In the genomic region with DNA sequence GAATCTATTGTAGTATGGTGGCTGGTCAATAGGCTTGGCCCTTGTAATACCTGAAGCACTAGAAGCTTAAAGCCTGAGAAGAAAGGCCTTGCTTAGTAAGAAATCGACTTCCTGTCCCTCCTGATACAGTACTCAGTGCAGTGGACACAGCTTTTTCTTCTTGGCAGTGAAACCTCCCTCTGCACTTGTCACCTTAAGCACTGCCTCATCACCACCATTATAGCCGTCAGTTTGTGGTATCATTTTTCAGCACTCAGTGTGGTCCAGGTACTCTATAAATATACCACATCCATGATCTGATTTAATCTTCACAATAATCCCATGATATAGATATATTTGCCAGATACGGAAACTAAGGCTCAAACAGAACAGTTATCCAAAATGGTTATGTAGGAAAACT, we compare ENCODE assay signal across 26 cellular contexts.
DNase-seq lines count a peak whose midpoint lies in the region; ATAC-seq and TF ChIP-seq lines count a peak whose summit lies in the region.
"Had no signal": no experiment of that assay in that cellular context is flagged by ENCODE, and none has a peak within 500 bp of the region (broad histone marks: within the 10 kb centered on the region; RNA-seq: fewer than 3 reads in every experiment).

No MANE protein-coding gene starts in this region.

- no peaks in the 10 kb centered on the region for H3K36me3 ChIP-seq in IMR-90 (ENCODE audit: control insufficient read depth, insufficient read depth, low read length)
- no peaks in the 10 kb centered on the region for H3K36me3 ChIP-seq in psoas muscle (ENCODE audit: insufficient read depth in 1 of 2, low read depth in 1 of 2)
- no peaks in the 10 kb centered on the region for H3K36me3 ChIP-seq in skeletal muscle tissue (ENCODE audit: control insufficient read depth in 3 of 3, insufficient read depth in 3 of 3, low read length in 3 of 3)
- H3K36me3 ChIP-seq: BE2C, BLaER1 had no signal

- H3K79me1 ChIP-seq in IMR-90 (ENCODE audit: low read depth in 1 of 2, low read length in 2 of 2) = no peaks in the 10 kb centered on the region

- no peak overlapping the region for H3K18ac ChIP-seq in IMR-90 (ENCODE audit: low read depth, low read length)

- H3K27ac Mint-ChIP-seq in endothelial cell (ENCODE audit: unreplicated experiment) = peak overlapping the region; percentile 48
- H3K27ac Mint-ChIP-seq: CD14-positive monocyte; CD4-positive, alpha-beta memory T cell; CD4-positive, CD25-positive, alpha-beta regulatory T cell; CD8-positive, alpha-beta memory T cell had no signal

- no peak overlapping the region for H2AK9ac ChIP-seq in IMR-90 (replicated peaks; ENCODE audit: low read depth, low read length, poor library complexity)

- in situ Hi-C loops in IMR-90 (cut with MboI; ENCODE audit: low sequenced_read_pairs) = no loop called here

- H3K4me3 Mint-ChIP-seq in endothelial cell (ENCODE audit: unreplicated experiment) = no peak overlapping the region
- H3K4me3 Mint-ChIP-seq: CD14-positive monocyte; CD4-positive, alpha-beta memory T cell; CD4-positive, CD25-positive, alpha-beta regulatory T cell; CD8-positive, alpha-beta memory T cell had no signal

- H3K27ac ChIP-seq in IMR-90 (ENCODE audit: insufficient read depth, low read length) (no peak overlapping the region), psoas muscle (peak overlapping the region; percentile 75), skeletal muscle tissue (ENCODE audit: low read depth, low read length) (peak overlapping the region; percentile 14)
- H3K27ac ChIP-seq: BLaER1 had no signal

- WGBS in IMR-90 (ENCODE audit: extremely low coverage in 2 of 2, insufficient read length in 1 of 2), 2 experiments = 100% methylated on average over 1 of the region's 3 CpGs; no CpG with 5 or more reads in 1 of the 2 experiments
- WGBS in psoas muscle, 3 donors = 38 to 53% (median 41%) methylated on average over 3 of the region's 3 CpGs

- no peak for TF ChIP-seq RAD21 in IMR-90 (IDR thresholded peaks at IDR 0.05; ENCODE audit: low read length)

- H3K9me1 ChIP-seq in IMR-90 (ENCODE audit: insufficient read depth, low read length) = no peaks in the 10 kb centered on the region

- H3K56ac ChIP-seq in IMR-90 (ENCODE audit: extremely low read depth, insufficient read depth, low read length) = no peak overlapping the region

- H3K27me3 Mint-ChIP-seq in endothelial cell (ENCODE audit: unreplicated experiment) = peaks cover 6% of the 10 kb centered on the region

- H3K9me3 ChIP-seq in IMR-90 (ENCODE audit: control insufficient read depth, insufficient read depth, low read length) (no peaks in the 10 kb centered on the region), psoas muscle (no peaks in the 10 kb centered on the region), skeletal muscle tissue (ENCODE audit: control insufficient read depth in 3 of 3, low read length in 3 of 3) (no peaks in the 10 kb centered on the region)
- H3K9me3 ChIP-seq: BE2C, BLaER1 had no signal

- H4K8ac ChIP-seq in IMR-90 (ENCODE audit: low read depth in 2 of 2, low read length in 2 of 2) = no peak overlapping the region

- H3K4me3 ChIP-seq in IMR-90 (ENCODE audit: insufficient read depth, low read depth, low read length) (no peak overlapping the region), psoas muscle (no peak overlapping the region), skeletal muscle tissue (ENCODE audit: low read length in 3 of 3) (no peak overlapping the region)
- H3K4me3 ChIP-seq: BLaER1, GM12878 had no signal

- POLR2A ChIA-PET in IMR-90 (lab: Charles Lee; ENCODE audit: unreplicated experiment) = no interaction called here

- DNase-seq in IMR-90 = no peak
- no peak for DNase-seq in endothelial cell (ENCODE audit: low spot score)
- no peak for DNase-seq in psoas muscle
- no peak for DNase-seq in NCI-H2029 treated with DMSO at 0.1 percent for 48 hours (lab: John Stamatoyannopoulos, UW)
- no peak for DNase-seq in MV-4-11 (lab: John Stamatoyannopoulos, UW)
- DNase-seq in NOMO-1 treated with DMSO at 0.1 percent for 48 hours (lab: John Stamatoyannopoulos, UW; ENCODE audit: unreplicated experiment) = no peak
- DNase-seq: 8988T; ACHN; BE2C; C1 segment of cervical spinal cord; CD4-positive, alpha-beta memory T cell; CD4-positive, CD25-positive, alpha-beta regulatory T cell; CD8-positive, alpha-beta memory T cell; COR-L47; DMS 273 treated with DMSO at 0.1 percent for 48 hours; DMS153; DMS53; DMS79; DND-41; EL; GDM1 had no signal

- no peak for TF ChIP-seq POLR2A in IMR-90 (IDR thresholded peaks at IDR 0.05; ENCODE audit: low read depth, low read length)

- no peak overlapping the region for H3K4me2 ChIP-seq in IMR-90 (ENCODE audit: low read depth, low read length)
- H3K4me2 ChIP-seq: BLaER1 had no signal

- no peak overlapping the region for H3K14ac ChIP-seq in IMR-90 (replicated peaks; ENCODE audit: low read depth, low read length)

- TF ChIP-seq CTCF in IMR-90 (conservative IDR thresholded peaks at IDR 0.05; ENCODE audit: low read depth, low read length) (no peak), endothelial cell (IDR thresholded peaks at IDR 0.05; ENCODE audit: unreplicated experiment) (no peak), psoas muscle (IDR thresholded peaks at IDR 0.05) (no peak)

- H3K4me1 Mint-ChIP-seq in endothelial cell (ENCODE audit: unreplicated experiment) = peaks cover 19% of the 10 kb centered on the region
- H3K4me1 Mint-ChIP-seq: CD14-positive monocyte; CD4-positive, alpha-beta memory T cell had no signal

- H3K4me1 ChIP-seq in IMR-90 (ENCODE audit: control insufficient read depth, insufficient read depth, low read length) = peaks cover 2% of the 10 kb centered on the region; the same call in 1 of the 2 replicates
- peaks cover 44% of the 10 kb centered on the region for H3K4me1 ChIP-seq in psoas muscle
- peaks cover 8 to 19% (median 13%) of the 10 kb centered on the region in 3 donors for H3K4me1 ChIP-seq in skeletal muscle tissue (ENCODE audit: control insufficient read depth in 3 of 3, insufficient read depth in 3 of 3, low read length in 3 of 3)
- H3K4me1 ChIP-seq: BE2C, BLaER1 had no signal

- H2BK15ac ChIP-seq in IMR-90 (ENCODE audit: low read depth, low read length) = 0 out of 3 replicates have a peak overlapping the region, but pooled peaks have one; percentile 10

- CTCF ChIA-PET in IMR-90 (lab: Yijun Ruan, JAX) = interaction anchor here (1.3 kb wide), 1 partner anchor 21 kb away, joined by 3 read pairs; no protein-coding TSS in a partner anchor

- H2BK5ac ChIP-seq in IMR-90 (ENCODE audit: low read depth, low read length, poor library complexity, severe bottlenecking) = no peak overlapping the region

- H4K5ac ChIP-seq in IMR-90 (ENCODE audit: low read depth, low read length) = no peak overlapping the region

- H4K20me1 ChIP-seq in IMR-90 (ENCODE audit: insufficient read depth, low read length) = no peaks in the 10 kb centered on the region
- H4K20me1 ChIP-seq: BLaER1 had no signal

- H3K9ac ChIP-seq in IMR-90 (ENCODE audit: low read depth, low read length) (no peak overlapping the region), skeletal muscle tissue (ENCODE audit: low read depth in 1 of 3, low read length in 3 of 3) (no peak overlapping the region)
- H3K9ac ChIP-seq: BLaER1 had no signal

- H3K27me3 ChIP-seq in IMR-90 (ENCODE audit: control insufficient read depth, insufficient read depth, low read length) (no peaks in the 10 kb centered on the region), psoas muscle (ENCODE audit: insufficient read depth in 3 of 3, low read length in 2 of 3) (no peaks in the 10 kb centered on the region), skeletal muscle tissue (ENCODE audit: control insufficient read depth in 3 of 3, insufficient read depth in 3 of 3, low read length in 3 of 3) (no peaks in the 10 kb centered on the region)
- H3K27me3 ChIP-seq: BE2C, BLaER1 had no signal

- H2BK120ac ChIP-seq in IMR-90 (ENCODE audit: low read depth, low read length) = no peak overlapping the region

- intact Hi-C loops in IMR-90 (cut with micrococcal nuclease) = no loop called here
- intact Hi-C loops in psoas muscle (cut with DNase I) = no loop called here

- H4K91ac ChIP-seq in IMR-90 (ENCODE audit: insufficient read depth, low read depth, low read length) = no peak overlapping the region

- H3K36me3 Mint-ChIP-seq in endothelial cell (ENCODE audit: low read depth, unreplicated experiment) = no peaks in the 10 kb centered on the region
- H3K36me3 Mint-ChIP-seq: CD14-positive monocyte; CD4-positive, CD25-positive, alpha-beta regulatory T cell had no signal

- H3K4ac ChIP-seq in IMR-90 (ENCODE audit: low read depth, low read length) = no peak overlapping the region

- no peaks in the 10 kb centered on the region for H3K9me3 Mint-ChIP-seq in endothelial cell (ENCODE audit: unreplicated experiment)
- H3K9me3 Mint-ChIP-seq: CD8-positive, alpha-beta memory T cell had no signal

- dilution Hi-C loops in IMR-90 (cut with HindIII; ENCODE audit: low sequenced_read_pairs, unreplicated experiment) = no loop called here

- no peak overlapping the region for H2BK20ac ChIP-seq in IMR-90 (ENCODE audit: low read depth, low read length)

- ATAC-seq in IMR-90 (ENCODE audit: low read depth) (no peak), psoas muscle (peak; percentile 80 to 96 (median 93)), HG02840 (IDR thresholded peaks at IDR 0.05; ENCODE audit: low FRiP score, unreplicated experiment) (no peak)
- ATAC-seq: GM12878 had no signal

- no peak overlapping the region for H2AK5ac ChIP-seq in IMR-90 (ENCODE audit: low read depth, low read length)

- no peak overlapping the region for H3K23ac ChIP-seq in IMR-90 (ENCODE audit: low read depth, low read length)

- no TSS peak for BruUV-seq in IMR-90 (replicated peaks; lab: Mats Ljungman, UMichigan)

- no peak overlapping the region for H2AFZ ChIP-seq in IMR-90 (replicated peaks; ENCODE audit: low read length, poor library complexity)

TF ChIP-seq in IMR-90, 13 proteins besides CTCF, POLR2A, EP300 and RAD21 (continues in another document):
- TF ChIP-seq RCOR1 (IDR thresholded peaks at IDR 0.05; ENCODE audit: insufficient replicate concordance, low read length) = no peak
- TF ChIP-seq, protein P1, sequence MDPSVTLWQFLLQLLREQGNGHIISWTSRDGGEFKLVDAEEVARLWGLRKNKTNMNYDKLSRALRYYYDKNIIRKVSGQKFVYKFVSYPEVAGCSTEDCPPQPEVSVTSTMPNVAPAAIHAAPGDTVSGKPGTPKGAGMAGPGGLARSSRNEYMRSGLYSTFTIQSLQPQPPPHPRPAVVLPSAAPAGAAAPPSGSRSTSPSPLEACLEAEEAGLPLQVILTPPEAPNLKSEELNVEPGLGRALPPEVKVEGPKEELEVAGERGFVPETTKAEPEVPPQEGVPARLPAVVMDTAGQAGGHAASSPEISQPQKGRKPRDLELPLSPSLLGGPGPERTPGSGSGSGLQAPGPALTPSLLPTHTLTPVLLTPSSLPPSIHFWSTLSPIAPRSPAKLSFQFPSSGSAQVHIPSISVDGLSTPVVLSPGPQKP (IDR thresholded peaks at IDR 0.05; ENCODE audit: borderline replicate concordance, low read depth, low read length) = no peak
- no peak for TF ChIP-seq SMC3 (IDR thresholded peaks at IDR 0.05; ENCODE audit: low read depth, low read length)
- TF ChIP-seq BHLHE40 (IDR thresholded peaks at IDR 0.05; ENCODE audit: low read depth, low read length) = no peak
- no peak for TF ChIP-seq CHD1 (IDR thresholded peaks at IDR 0.05; ENCODE audit: low read depth, low read length)
- TF ChIP-seq MXI1 (IDR thresholded peaks at IDR 0.05; ENCODE audit: borderline replicate concordance, low read depth, low read length) = no peak
- TF ChIP-seq CEBPB (IDR thresholded peaks at IDR 0.05; ENCODE audit: low read depth, low read length) = no peak

Comparison
In these comparisons a context has a peak if more than half of its experiments do, and no peak if none do; other contexts are left out.
1. ATAC-seq: peak in psoas muscle (4 of 4); none in IMR-90 (single experiment) and HG02840 (single experiment).